In the genomic region with DNA sequence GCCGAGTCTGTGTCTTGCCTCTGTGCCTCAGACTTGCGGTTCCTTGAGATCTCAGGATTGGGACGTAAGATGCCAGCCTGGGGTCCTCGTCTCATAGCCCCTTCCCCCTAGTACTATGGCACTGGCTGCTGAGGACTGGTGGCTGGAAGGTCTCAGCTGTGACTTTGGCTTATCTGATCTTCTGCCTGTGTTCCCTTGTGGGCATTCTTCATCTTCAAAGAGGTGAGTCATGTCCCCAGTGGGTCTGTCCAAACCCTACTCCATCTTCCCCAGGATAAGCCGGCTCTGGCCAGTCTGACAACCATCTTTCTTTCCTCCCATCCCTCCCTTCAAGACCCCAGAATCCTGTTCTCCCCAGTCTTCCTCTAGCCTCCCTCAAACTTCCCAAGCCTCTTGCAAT, we compare ENCODE assay signal across 1 cellular context.
TF ChIP-seq lines count a peak whose summit lies in the region.

No MANE protein-coding gene starts in this region.

TF ChIP-seq in HEK293, 187 proteins besides CTCF, POLR2A, EP300 and RAD21:
- TF ChIP-seq, protein P1, sequence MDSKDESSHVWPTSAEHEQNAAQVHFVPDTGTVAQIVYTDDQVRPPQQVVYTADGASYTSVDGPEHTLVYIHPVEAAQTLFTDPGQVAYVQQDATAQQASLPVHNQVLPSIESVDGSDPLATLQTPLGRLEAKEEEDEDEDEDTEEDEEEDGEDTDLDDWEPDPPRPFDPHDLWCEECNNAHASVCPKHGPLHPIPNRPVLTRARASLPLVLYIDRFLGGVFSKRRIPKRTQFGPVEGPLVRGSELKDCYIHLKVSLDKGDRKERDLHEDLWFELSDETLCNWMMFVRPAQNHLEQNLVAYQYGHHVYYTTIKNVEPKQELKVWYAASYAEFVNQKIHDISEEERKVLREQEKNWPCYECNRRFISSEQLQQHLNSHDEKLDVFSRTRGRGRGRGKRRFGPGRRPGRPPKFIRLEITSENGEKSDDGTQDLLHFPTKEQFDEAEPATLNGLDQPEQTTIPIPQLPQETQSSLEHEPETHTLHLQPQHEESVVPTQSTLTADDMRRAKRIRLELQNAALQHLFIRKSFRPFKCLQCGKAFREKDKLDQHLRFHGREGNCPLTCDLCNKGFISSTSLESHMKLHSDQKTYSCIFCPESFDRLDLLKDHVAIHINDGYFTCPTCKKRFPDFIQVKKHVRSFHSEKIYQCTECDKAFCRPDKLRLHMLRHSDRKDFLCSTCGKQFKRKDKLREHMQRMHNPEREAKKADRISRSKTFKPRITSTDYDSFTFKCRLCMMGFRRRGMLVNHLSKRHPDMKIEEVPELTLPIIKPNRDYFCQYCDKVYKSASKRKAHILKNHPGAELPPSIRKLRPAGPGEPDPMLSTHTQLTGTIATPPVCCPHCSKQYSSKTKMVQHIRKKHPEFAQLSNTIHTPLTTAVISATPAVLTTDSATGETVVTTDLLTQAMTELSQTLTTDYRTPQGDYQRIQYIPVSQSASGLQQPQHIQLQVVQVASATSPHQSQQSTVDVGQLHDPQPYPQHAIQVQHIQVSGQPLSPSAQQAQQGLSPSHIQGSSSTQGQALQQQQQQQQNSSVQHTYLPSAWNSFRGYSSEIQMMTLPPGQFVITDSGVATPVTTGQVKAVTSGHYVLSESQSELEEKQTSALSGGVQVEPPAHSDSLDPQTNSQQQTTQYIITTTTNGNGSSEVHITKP (tag by site-specific recombination; IDR thresholded peaks at IDR 0.05) = 0 out of 2 replicates have a peak, but pooled peaks have one; percentile 36
- TF ChIP-seq, protein P2, sequence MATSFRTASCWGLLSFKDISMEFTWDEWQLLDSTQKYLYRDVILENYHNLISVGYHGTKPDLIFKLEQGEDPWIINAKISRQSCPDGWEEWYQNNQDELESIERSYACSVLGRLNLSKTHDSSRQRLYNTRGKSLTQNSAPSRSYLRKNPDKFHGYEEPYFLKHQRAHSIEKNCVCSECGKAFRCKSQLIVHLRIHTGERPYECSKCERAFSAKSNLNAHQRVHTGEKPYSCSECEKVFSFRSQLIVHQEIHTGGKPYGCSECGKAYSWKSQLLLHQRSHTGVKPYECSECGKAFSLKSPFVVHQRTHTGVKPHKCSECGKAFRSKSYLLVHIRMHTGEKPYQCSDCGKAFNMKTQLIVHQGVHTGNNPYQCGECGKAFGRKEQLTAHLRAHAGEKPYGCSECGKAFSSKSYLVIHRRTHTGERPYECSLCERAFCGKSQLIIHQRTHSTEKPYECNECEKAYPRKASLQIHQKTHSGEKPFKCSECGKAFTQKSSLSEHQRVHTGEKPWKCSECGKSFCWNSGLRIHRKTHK (tag by site-specific recombination; IDR thresholded peaks at IDR 0.05) = no peak
- no peak for TF ChIP-seq ZNF621 (tag by site-specific recombination; IDR thresholded peaks at IDR 0.05)
- no peak for TF ChIP-seq ZNF394 (tag by site-specific recombination; IDR thresholded peaks at IDR 0.05; ENCODE audit: borderline replicate concordance)
TF ChIP-seq in HEK293: peak in this region for 1.
